ENCODE assay signal across 8 cellular contexts in the genomic region with DNA sequence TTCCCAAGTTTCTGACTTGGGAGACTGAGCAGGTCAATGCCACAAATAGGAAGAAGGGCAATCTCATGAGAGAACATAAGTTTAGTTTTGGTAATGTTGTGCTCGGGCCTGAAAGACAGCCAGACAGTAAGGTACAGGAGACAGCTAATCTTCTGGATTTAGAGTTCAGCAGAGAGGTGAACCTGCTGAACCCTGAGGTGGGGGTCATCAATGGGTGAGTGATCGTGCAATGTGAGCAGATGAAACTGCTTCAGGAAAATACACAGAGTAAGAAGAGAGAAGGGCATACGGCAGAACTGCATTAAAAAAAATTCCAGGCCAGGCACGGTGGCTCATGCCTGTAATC. TPM values are rescaled to one million over a fixed set of nuclear protein-coding genes. Genes with fewer than 3 reads are reported as not detected.
DNase-seq lines count a peak whose midpoint lies in the region; ATAC-seq, FAIRE-seq and TF ChIP-seq lines count a peak whose summit lies in the region.

No MANE protein-coding gene starts in this region.

- H3K4me3 Mint-ChIP-seq in osteocyte (ENCODE audit: unreplicated experiment): no peak overlapping the region

- in situ Hi-C loops in GM12878 (cut with MboI): no loop called here

- H3K79me2 ChIP-seq in GM12878 (ENCODE audit: control insufficient read depth, insufficient read depth, low read length): peaks cover 68% of the 10 kb centered on the region

- no peaks in the 10 kb centered on the region for H3K9me3 Mint-ChIP-seq in osteocyte (ENCODE audit: unreplicated experiment)

- DNase-seq in GM12865 (ENCODE audit: low read depth): peak; percentile 57
- DNase-seq in GM12878 (ENCODE audit: low read depth, low spot score): no peak
- DNase-seq in osteocyte (ENCODE audit: extremely low spot score, unreplicated experiment): no peak
- DNase-seq in iPS-NIHi11 (ENCODE audit: low spot score): no peak
- no peak for DNase-seq in stimulated activated CD4-positive, alpha-beta T cell treated with anti-CD3 and anti-CD28 coated beads, Interleukin-12 subunit alpha, Interleukin-12 subunit beta, amount 100 ng/mL, for 4 hours
- no peak for DNase-seq in NCI-H146 treated with DMSO at 0.1 percent for 48 hours (lab: John Stamatoyannopoulos, UW; ENCODE audit: unreplicated experiment)

- peak; percentile 35 for FAIRE-seq in GM12878 (lab: Jason Lieb, UNC)

- peaks cover 29% of the 10 kb centered on the region for H3K4me1 Mint-ChIP-seq in osteocyte (ENCODE audit: unreplicated experiment)

- H3K4me3 ChIP-seq in GM12865 (ENCODE audit: low read depth, low read length): peak overlapping the region; percentile 38
- peak overlapping the region; percentile 19; the same call in 1 of the 2 replicates for H3K4me3 ChIP-seq in GM12878

- no TSS peak for BruUV-seq in GM12878 (replicated peaks; lab: Mats Ljungman, UMichigan)

- no peak overlapping the region for H2AFZ ChIP-seq in GM12878 (ENCODE audit: control insufficient read depth, low read depth, low read length)

- H4K20me1 ChIP-seq in GM12878 (ENCODE audit: control insufficient read depth, insufficient read depth): no peaks in the 10 kb centered on the region

- H3K36me3 Mint-ChIP-seq in osteocyte (ENCODE audit: unreplicated experiment): peaks cover 7% of the 10 kb centered on the region

- CTCF ChIA-PET in GM12878 (lab: Yijun Ruan, JAX): interaction anchor here (0.7 to 5.1 kb wide), 6 partner anchors 11 to 70 kb away, joined by 3 to 37 read pairs (median 5); a partner anchor contains a TSS

- peak overlapping the region; percentile 84 for H3K4me2 ChIP-seq in GM12878 (ENCODE audit: control insufficient read depth, insufficient read depth)

- peaks cover 8 to 24% of the 10 kb centered on the region in 2 experiments for H3K36me3 ChIP-seq in GM12878 (ENCODE audit: control insufficient read depth in 2 of 2, insufficient read depth in 2 of 2, low read length in 1 of 2)

- H3K27me3 Mint-ChIP-seq in osteocyte (ENCODE audit: unreplicated experiment): no peaks in the 10 kb centered on the region

- H3K27me3 ChIP-seq in GM12878 (replicated peaks in 1 of 2; ENCODE audit: control insufficient read depth in 2 of 2, insufficient read depth in 2 of 2, low read length in 1 of 2): no peaks in the 10 kb centered on the region

- no peaks in the 10 kb centered on the region; the same call in 2 of the 3 replicates for H3K9me3 ChIP-seq in GM12878 (replicated peaks; ENCODE audit: control insufficient read depth, insufficient read depth, low read length)

- RAD21 ChIA-PET in GM12878 (lab: Charles Lee; ENCODE audit: unreplicated experiment): interaction anchor here (2.3 to 5.8 kb wide), 6 partner anchors 12 to 80 kb away, joined by 7 to 59 read pairs (median 11); a partner anchor contains a TSS

- intact Hi-C loops in GM12878 (cut with micrococcal nuclease; ENCODE audit: unreplicated experiment): loop anchor here (1.0 to 5.0 kb wide), 3 partner anchors 11 to 77 kb away; a partner anchor contains a TSS

- no peak for TF ChIP-seq POLR2A in GM12878 (IDR thresholded peaks at IDR 0.05; ENCODE audit: low read depth, low read length)

- WGBS in GM12878 (ENCODE audit: insufficient coverage, insufficient replicate concordance, low lambda C conversion rate, missing lambda C conversion rate): 3% methylated on average over 4 of the region's 4 CpGs

- H3K27ac ChIP-seq in GM12878 (ENCODE audit: control insufficient read depth, insufficient read depth): peak overlapping the region; percentile 95

- peak; percentile 11 for ATAC-seq in HG02973 (IDR thresholded peaks at IDR 0.05; ENCODE audit: unreplicated experiment)
- ATAC-seq in GM12878: peak; percentile 16
- no peak for ATAC-seq in GM18520 (IDR thresholded peaks at IDR 0.05; ENCODE audit: unreplicated experiment)

- SMC1A ChIA-PET in GM12878 (lab: Charles Lee; ENCODE audit: uncharacterized antibody, unreplicated experiment): interaction anchor here (1.4 to 8.1 kb wide), 9 partner anchors 12 to 87 kb away, joined by 4 to 163 read pairs (median 13); a partner anchor contains a TSS

- 0 out of 4 replicates have a peak, but pooled peaks of 1 of the 2 experiments have one; percentile 7 for TF ChIP-seq EP300 in GM12878 (IDR thresholded peaks at IDR 0.05; ENCODE audit: borderline replicate concordance in 1 of 2, control insufficient read depth in 1 of 2, low read depth in 2 of 2, low read length in 2 of 2)

- peaks cover 44% of the 10 kb centered on the region for H3K4me1 ChIP-seq in GM12878 (ENCODE audit: control insufficient read depth, insufficient read depth, low read length)

- no peak for TF ChIP-seq RAD21 in GM12878 (IDR thresholded peaks at IDR 0.05; ENCODE audit: insufficient read depth, low read depth, low read length)

- peak overlapping the region; percentile 71 for H3K9ac ChIP-seq in GM12878 (ENCODE audit: control insufficient read depth, insufficient read depth, low read length)

- no peak for TF ChIP-seq CTCF in GM12865 (IDR thresholded peaks at IDR 0.05; ENCODE audit: insufficient read depth, low read depth, low read length, missing control alignments)
- no peak for TF ChIP-seq CTCF in GM12878 (IDR thresholded peaks at IDR 0.05 in 2 of 3, conservative IDR thresholded peaks at IDR 0.05 in 1 of 3; ENCODE audit: control insufficient read depth in 2 of 3, extremely low read depth in 1 of 3, insufficient read depth in 1 of 3, low read depth in 3 of 3, low read length in 3 of 3)
- TF ChIP-seq CTCF in osteocyte (IDR thresholded peaks at IDR 0.05): no peak

- POLR2A ChIA-PET in GM12878 (lab: Charles Lee): interaction anchor here (0.8 to 6.0 kb wide), 8 partner anchors 10 to 80 kb away, joined by 3 to 72 read pairs (median 8); a partner anchor contains a TSS

- peak overlapping the region; percentile 96 for H3K27ac Mint-ChIP-seq in osteocyte (ENCODE audit: unreplicated experiment)

TF ChIP-seq in GM12878, 131 proteins besides CTCF, POLR2A, EP300 and RAD21 (continues in another document):
- TF ChIP-seq ESRRA (IDR thresholded peaks at IDR 0.05; ENCODE audit: low read length) (no peak), ZNF622 (IDR thresholded peaks at IDR 0.05) (no peak), SP1 (IDR thresholded peaks at IDR 0.05; ENCODE audit: low read depth, low read length) (no peak), BCL11A (IDR thresholded peaks at IDR 0.05; ENCODE audit: low read depth, low read length) (no peak), SMARCA5 (IDR thresholded peaks at IDR 0.05) (0 out of 2 replicates have a peak, but pooled peaks have one; percentile 23), JUND (IDR thresholded peaks at IDR 0.05; ENCODE audit: low read depth, low read length) (no peak), MYB (IDR thresholded peaks at IDR 0.05; ENCODE audit: borderline replicate concordance, low read depth, low read length) (no peak)
- TF ChIP-seq, protein P1, sequence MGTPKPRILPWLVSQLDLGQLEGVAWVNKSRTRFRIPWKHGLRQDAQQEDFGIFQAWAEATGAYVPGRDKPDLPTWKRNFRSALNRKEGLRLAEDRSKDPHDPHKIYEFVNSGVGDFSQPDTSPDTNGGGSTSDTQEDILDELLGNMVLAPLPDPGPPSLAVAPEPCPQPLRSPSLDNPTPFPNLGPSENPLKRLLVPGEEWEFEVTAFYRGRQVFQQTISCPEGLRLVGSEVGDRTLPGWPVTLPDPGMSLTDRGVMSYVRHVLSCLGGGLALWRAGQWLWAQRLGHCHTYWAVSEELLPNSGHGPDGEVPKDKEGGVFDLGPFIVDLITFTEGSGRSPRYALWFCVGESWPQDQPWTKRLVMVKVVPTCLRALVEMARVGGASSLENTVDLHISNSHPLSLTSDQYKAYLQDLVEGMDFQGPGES (IDR thresholded peaks at IDR 0.05): 0 out of 2 replicates have a peak, but pooled peaks have one; percentile 17

RNA-seq across cellular contexts. Expression of a gene that starts 23.3 kb away (rescaled TPM):
- 111 and 115 TPM in 2 replicates for total RNA-seq in GM12878 (2013; cell fraction: nucleolus; rRNA removed)
- total RNA-seq in GM12878 (2014; rRNA removed): 39.0 and 43.9 TPM in 2 replicates
- 27.1 and 28.1 TPM in 2 replicates for total RNA-seq in GM12878 (2014; rRNA removed; fragmentation: Illumina TruSeq; extraction: Trizol)
- 74.8 and 79.9 TPM in 2 replicates for total RNA-seq in GM12878 (2021)
- polyA plus RNA-seq in GM12878 (2011; ENCODE audit: low read depth): 31.9 TPM
- 15.6 and 24.0 TPM in 2 replicates for polyA plus RNA-seq in GM12878 (2011; rRNA removed)
- polyA plus RNA-seq in GM12878 (2011; cell fraction: cytosol; rRNA removed): 25.5 and 30.7 TPM in 2 replicates
- 58.0 and 65.4 TPM in 2 replicates for polyA plus RNA-seq in GM12878 (2011; cell fraction: nucleus; rRNA removed)
- 32.0 and 41.2 TPM in 2 replicates for polyA plus RNA-seq in GM12878 (2012)
- 36.9 and 37.1 TPM in 2 replicates for polyA plus RNA-seq in GM12878 (2014; fragmentation: Illumina TruSeq; extraction: Trizol)
- 10 to 100 TPM; 15.5 to 25.5 TPM for polyA plus RNA-seq in GM12878 (2014; fragmentation: Nextera tagmentation; extraction: Ambion mirVana)
- 55.8 and 61.4 TPM in 2 replicates for polyA plus RNA-seq in GM12878 (2014; rRNA removed)
- polyA plus RNA-seq in GM12878 (2016; fragmentation: Nextera tagmentation; extraction: Ambion mirVana): 10 to 100 TPM; 51.1 to 52.5 TPM
- polyA minus RNA-seq in GM12878 (2011; rRNA and poly(A)+ RNA removed): 44.8 and 57.2 TPM in 2 replicates
- polyA minus RNA-seq in GM12878 (2011; cell fraction: cytosol; rRNA and poly(A)+ RNA removed): 17.2 and 25.2 TPM in 2 replicates
- 34.0 and 51.4 TPM in 2 replicates for polyA minus RNA-seq in GM12878 (2011; cell fraction: nucleus; rRNA and poly(A)+ RNA removed)
- 30.3 and 30.7 TPM in 2 replicates for total RNA-seq in osteocyte

RNA-seq across cellular contexts. Expression of a gene that starts 36.2 kb away (rescaled TPM):
- total RNA-seq in GM12878 (2013; cell fraction: nucleolus; rRNA removed): 25.4 and 27.5 TPM in 2 replicates
- 48.3 and 63.8 TPM in 2 replicates for total RNA-seq in GM12878 (2014; rRNA removed)
- total RNA-seq in GM12878 (2014; rRNA removed; fragmentation: Illumina TruSeq; extraction: Trizol): 61.5 and 64.6 TPM in 2 replicates
- 64.6 and 71.3 TPM in 2 replicates for total RNA-seq in GM12878 (2021)
- polyA plus RNA-seq in GM12878 (2011; ENCODE audit: low read depth): 15.6 TPM
- polyA plus RNA-seq in GM12878 (2011; rRNA removed): 43.2 and 76.1 TPM in 2 replicates
- polyA plus RNA-seq in GM12878 (2011; cell fraction: cytosol; rRNA removed): 10.8 and 19.8 TPM in 2 replicates
- 10.2 and 11.0 TPM in 2 replicates for polyA plus RNA-seq in GM12878 (2011; cell fraction: nucleus; rRNA removed)
- polyA plus RNA-seq in GM12878 (2012): 26.0 and 32.2 TPM in 2 replicates
- 82.3 and 101 TPM in 2 replicates for polyA plus RNA-seq in GM12878 (2014; fragmentation: Illumina TruSeq; extraction: Trizol)
- 10 to 100 TPM; 25.5 to 35.5 TPM for polyA plus RNA-seq in GM12878 (2014; fragmentation: Nextera tagmentation; extraction: Ambion mirVana)
- 54.2 and 65.6 TPM in 2 replicates for polyA plus RNA-seq in GM12878 (2014; rRNA removed)
- polyA plus RNA-seq in GM12878 (2016; fragmentation: Nextera tagmentation; extraction: Ambion mirVana): 100 to 1,000 TPM in 1 of 2 experiments, 10 to 100 TPM in 1; 98.9 to 101 TPM
- 22.0 and 35.8 TPM in 2 replicates for polyA minus RNA-seq in GM12878 (2011; rRNA and poly(A)+ RNA removed)
- polyA minus RNA-seq in GM12878 (2011; cell fraction: cytosol; rRNA and poly(A)+ RNA removed): 15.8 and 20.3 TPM in 2 replicates
- polyA minus RNA-seq in GM12878 (2011; cell fraction: nucleus; rRNA and poly(A)+ RNA removed): 4.0 and 7.4 TPM in 2 replicates
- 67.2 and 84.3 TPM in 2 replicates for total RNA-seq in osteocyte
